In genomic region chr6:109194770-109195169, GRCh38 we compare ENCODE assay signal across 1 cellular context.
TF ChIP-seq lines count a peak whose summit lies in the region.

No MANE protein-coding gene starts in this region.

TF ChIP-seq in H1, 55 proteins besides CTCF, POLR2A, EP300 and RAD21:
- no peak for TF ChIP-seq JUND (IDR thresholded peaks at IDR 0.05; ENCODE audit: low read length)
- TF ChIP-seq SP1 (IDR thresholded peaks at IDR 0.05; ENCODE audit: low read depth, low read length): no peak
- TF ChIP-seq SIX5 (IDR thresholded peaks at IDR 0.05; ENCODE audit: low read depth, low read length): no peak
